Comparison of ENCODE assay signal across 1 cellular context in the genomic region with DNA sequence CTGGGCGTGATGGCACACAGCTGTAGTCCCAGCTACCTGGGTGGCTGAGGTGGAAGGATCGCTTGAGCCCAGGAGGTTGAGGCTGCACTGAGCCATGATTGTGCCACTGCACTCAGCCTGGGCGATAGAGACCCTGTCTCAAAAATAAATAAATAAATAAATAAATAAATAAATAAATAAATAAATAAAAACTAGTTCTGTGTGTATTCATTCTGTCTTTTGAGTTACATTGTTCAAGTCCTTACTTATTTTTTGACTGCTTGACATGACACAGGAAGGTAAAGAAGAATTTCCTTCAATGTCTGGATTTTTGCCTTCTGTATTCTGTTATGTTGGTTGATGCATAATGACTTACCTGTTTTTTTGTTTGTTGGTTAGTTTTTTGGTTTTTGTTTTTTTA.
TF ChIP-seq lines count a peak whose summit lies in the region.

No MANE protein-coding gene starts in this region.

TF ChIP-seq in HEK293, 187 proteins besides CTCF, POLR2A, EP300 and RAD21 (continued from another document and continues in another):
- no peak for TF ChIP-seq SALL2 (tag by site-specific recombination; IDR thresholded peaks at IDR 0.05; ENCODE audit: borderline replicate concordance)
- no peak; the same call in 1 of the 2 replicates for TF ChIP-seq ZNF10 (tag by site-specific recombination; IDR thresholded peaks at IDR 0.05)
- peak; percentile 49; the same call in 1 of the 2 replicates for TF ChIP-seq ZNF366 (tag by site-specific recombination; conservative IDR thresholded peaks at IDR 0.05)
- TF ChIP-seq, protein P1, sequence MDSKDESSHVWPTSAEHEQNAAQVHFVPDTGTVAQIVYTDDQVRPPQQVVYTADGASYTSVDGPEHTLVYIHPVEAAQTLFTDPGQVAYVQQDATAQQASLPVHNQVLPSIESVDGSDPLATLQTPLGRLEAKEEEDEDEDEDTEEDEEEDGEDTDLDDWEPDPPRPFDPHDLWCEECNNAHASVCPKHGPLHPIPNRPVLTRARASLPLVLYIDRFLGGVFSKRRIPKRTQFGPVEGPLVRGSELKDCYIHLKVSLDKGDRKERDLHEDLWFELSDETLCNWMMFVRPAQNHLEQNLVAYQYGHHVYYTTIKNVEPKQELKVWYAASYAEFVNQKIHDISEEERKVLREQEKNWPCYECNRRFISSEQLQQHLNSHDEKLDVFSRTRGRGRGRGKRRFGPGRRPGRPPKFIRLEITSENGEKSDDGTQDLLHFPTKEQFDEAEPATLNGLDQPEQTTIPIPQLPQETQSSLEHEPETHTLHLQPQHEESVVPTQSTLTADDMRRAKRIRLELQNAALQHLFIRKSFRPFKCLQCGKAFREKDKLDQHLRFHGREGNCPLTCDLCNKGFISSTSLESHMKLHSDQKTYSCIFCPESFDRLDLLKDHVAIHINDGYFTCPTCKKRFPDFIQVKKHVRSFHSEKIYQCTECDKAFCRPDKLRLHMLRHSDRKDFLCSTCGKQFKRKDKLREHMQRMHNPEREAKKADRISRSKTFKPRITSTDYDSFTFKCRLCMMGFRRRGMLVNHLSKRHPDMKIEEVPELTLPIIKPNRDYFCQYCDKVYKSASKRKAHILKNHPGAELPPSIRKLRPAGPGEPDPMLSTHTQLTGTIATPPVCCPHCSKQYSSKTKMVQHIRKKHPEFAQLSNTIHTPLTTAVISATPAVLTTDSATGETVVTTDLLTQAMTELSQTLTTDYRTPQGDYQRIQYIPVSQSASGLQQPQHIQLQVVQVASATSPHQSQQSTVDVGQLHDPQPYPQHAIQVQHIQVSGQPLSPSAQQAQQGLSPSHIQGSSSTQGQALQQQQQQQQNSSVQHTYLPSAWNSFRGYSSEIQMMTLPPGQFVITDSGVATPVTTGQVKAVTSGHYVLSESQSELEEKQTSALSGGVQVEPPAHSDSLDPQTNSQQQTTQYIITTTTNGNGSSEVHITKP (tag by site-specific recombination; IDR thresholded peaks at IDR 0.05) = no peak
- TF ChIP-seq, protein P2, sequence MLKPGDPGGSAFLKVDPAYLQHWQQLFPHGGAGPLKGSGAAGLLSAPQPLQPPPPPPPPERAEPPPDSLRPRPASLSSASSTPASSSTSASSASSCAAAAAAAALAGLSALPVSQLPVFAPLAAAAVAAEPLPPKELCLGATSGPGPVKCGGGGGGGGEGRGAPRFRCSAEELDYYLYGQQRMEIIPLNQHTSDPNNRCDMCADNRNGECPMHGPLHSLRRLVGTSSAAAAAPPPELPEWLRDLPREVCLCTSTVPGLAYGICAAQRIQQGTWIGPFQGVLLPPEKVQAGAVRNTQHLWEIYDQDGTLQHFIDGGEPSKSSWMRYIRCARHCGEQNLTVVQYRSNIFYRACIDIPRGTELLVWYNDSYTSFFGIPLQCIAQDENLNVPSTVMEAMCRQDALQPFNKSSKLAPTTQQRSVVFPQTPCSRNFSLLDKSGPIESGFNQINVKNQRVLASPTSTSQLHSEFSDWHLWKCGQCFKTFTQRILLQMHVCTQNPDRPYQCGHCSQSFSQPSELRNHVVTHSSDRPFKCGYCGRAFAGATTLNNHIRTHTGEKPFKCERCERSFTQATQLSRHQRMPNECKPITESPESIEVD (tag by site-specific recombination; IDR thresholded peaks at IDR 0.05) = no peak
- TF ChIP-seq, protein P3, sequence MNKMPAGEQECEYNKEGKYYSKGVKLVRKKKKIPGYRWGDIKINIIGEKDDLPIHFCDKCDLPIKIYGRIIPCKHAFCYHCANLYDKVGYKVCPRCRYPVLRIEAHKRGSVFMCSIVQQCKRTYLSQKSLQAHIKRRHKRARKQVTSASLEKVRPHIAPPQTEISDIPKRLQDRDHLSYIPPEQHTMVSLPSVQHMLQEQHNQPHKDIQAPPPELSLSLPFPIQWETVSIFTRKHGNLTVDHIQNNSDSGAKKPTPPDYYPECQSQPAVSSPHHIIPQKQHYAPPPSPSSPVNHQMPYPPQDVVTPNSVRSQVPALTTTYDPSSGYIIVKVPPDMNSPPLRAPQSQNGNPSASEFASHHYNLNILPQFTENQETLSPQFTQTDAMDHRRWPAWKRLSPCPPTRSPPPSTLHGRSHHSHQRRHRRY (tag by site-specific recombination; IDR thresholded peaks at IDR 0.05) = no peak
- TF ChIP-seq, protein P4, sequence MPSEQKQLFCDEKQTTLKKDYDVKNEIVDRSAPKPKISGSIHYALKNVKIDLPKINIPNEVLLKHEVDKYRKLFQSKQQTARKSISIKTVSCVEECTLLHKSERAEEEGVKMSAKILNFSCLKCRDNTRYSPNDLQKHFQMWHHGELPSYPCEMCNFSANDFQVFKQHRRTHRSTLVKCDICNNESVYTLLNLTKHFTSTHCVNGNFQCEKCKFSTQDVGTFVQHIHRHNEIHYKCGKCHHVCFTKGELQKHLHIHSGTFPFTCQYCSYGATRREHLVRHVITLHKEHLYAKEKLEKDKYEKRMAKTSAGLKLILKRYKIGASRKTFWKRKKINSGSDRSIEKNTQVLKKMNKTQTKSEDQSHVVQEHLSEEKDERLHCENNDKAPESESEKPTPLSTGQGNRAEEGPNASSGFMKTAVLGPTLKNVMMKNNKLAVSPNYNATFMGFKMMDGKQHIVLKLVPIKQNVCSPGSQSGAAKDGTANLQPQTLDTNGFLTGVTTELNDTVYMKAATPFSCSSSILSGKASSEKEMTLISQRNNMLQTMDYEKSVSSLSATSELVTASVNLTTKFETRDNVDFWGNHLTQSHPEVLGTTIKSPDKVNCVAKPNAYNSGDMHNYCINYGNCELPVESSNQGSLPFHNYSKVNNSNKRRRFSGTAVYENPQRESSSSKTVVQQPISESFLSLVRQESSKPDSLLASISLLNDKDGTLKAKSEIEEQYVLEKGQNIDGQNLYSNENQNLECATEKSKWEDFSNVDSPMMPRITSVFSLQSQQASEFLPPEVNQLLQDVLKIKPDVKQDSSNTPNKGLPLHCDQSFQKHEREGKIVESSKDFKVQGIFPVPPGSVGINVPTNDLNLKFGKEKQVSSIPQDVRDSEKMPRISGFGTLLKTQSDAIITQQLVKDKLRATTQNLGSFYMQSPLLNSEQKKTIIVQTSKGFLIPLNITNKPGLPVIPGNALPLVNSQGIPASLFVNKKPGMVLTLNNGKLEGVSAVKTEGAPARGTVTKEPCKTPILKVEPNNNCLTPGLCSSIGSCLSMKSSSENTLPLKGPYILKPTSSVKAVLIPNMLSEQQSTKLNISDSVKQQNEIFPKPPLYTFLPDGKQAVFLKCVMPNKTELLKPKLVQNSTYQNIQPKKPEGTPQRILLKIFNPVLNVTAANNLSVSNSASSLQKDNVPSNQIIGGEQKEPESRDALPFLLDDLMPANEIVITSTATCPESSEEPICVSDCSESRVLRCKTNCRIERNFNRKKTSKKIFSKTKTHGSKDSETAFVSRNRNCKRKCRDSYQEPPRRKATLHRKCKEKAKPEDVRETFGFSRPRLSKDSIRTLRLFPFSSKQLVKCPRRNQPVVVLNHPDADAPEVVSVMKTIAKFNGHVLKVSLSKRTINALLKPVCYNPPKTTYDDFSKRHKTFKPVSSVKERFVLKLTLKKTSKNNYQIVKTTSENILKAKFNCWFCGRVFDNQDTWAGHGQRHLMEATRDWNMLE (tag by site-specific recombination; conservative IDR thresholded peaks at IDR 0.05; ENCODE audit: low read depth) = peak; percentile 97
- TF ChIP-seq ZNF19 (tag by site-specific recombination; IDR thresholded peaks at IDR 0.05; ENCODE audit: low read depth) = peak; percentile 87; the same call in 1 of the 2 replicates
- TF ChIP-seq ZNF140 (tag by site-specific recombination; IDR thresholded peaks at IDR 0.05) = peak; percentile 95
- peak; percentile 72; the same call in 1 of the 2 replicates for TF ChIP-seq ZNF791 (tag by site-specific recombination; IDR thresholded peaks at IDR 0.05)
- TF ChIP-seq, protein P5, sequence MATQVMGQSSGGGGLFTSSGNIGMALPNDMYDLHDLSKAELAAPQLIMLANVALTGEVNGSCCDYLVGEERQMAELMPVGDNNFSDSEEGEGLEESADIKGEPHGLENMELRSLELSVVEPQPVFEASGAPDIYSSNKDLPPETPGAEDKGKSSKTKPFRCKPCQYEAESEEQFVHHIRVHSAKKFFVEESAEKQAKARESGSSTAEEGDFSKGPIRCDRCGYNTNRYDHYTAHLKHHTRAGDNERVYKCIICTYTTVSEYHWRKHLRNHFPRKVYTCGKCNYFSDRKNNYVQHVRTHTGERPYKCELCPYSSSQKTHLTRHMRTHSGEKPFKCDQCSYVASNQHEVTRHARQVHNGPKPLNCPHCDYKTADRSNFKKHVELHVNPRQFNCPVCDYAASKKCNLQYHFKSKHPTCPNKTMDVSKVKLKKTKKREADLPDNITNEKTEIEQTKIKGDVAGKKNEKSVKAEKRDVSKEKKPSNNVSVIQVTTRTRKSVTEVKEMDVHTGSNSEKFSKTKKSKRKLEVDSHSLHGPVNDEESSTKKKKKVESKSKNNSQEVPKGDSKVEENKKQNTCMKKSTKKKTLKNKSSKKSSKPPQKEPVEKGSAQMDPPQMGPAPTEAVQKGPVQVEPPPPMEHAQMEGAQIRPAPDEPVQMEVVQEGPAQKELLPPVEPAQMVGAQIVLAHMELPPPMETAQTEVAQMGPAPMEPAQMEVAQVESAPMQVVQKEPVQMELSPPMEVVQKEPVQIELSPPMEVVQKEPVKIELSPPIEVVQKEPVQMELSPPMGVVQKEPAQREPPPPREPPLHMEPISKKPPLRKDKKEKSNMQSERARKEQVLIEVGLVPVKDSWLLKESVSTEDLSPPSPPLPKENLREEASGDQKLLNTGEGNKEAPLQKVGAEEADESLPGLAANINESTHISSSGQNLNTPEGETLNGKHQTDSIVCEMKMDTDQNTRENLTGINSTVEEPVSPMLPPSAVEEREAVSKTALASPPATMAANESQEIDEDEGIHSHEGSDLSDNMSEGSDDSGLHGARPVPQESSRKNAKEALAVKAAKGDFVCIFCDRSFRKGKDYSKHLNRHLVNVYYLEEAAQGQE (tag by site-specific recombination; IDR thresholded peaks at IDR 0.05) = peak; percentile 81
- TF ChIP-seq ZNF157 (tag by site-specific recombination; IDR thresholded peaks at IDR 0.05) = 0 out of 2 replicates have a peak, but pooled peaks have one; percentile 15
- 0 out of 2 replicates have a peak, but pooled peaks have one; percentile 47 for TF ChIP-seq ZNF155 (tag by site-specific recombination; IDR thresholded peaks at IDR 0.05)
- TF ChIP-seq KLF1 (tag by site-specific recombination; IDR thresholded peaks at IDR 0.05) = no peak
- peak; percentile 99 for TF ChIP-seq ZNF394 (tag by site-specific recombination; IDR thresholded peaks at IDR 0.05; ENCODE audit: borderline replicate concordance)
- TF ChIP-seq, protein P6, sequence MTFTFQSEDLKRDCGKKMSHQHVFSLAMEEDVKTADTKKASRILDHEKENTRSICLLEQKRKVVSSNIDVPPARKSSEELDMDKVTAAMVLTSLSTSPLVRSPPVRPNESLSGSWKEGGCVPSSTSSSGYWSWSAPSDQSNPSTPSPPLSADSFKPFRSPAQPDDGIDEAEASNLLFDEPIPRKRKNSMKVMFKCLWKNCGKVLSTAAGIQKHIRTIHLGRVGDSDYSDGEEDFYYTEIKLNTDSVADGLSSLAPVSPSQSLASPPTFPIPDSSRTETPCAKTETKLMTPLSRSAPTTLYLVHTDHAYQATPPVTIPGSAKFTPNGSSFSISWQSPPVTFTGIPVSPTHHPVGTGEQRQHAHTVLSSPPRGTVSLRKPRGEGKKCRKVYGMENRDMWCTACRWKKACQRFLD (tag by site-specific recombination; IDR thresholded peaks at IDR 0.05) = peak; percentile 82; the same call in 1 of the 2 replicates
- peak; percentile 68; the same call in 1 of the 2 replicates for TF ChIP-seq MYNN (tag by site-specific recombination; IDR thresholded peaks at IDR 0.05; ENCODE audit: borderline replicate concordance)
- TF ChIP-seq ZNF530 (tag by site-specific recombination; IDR thresholded peaks at IDR 0.05; ENCODE audit: low read depth) = peak; percentile 64; the same call in 1 of the 2 replicates
- TF ChIP-seq, protein P7, sequence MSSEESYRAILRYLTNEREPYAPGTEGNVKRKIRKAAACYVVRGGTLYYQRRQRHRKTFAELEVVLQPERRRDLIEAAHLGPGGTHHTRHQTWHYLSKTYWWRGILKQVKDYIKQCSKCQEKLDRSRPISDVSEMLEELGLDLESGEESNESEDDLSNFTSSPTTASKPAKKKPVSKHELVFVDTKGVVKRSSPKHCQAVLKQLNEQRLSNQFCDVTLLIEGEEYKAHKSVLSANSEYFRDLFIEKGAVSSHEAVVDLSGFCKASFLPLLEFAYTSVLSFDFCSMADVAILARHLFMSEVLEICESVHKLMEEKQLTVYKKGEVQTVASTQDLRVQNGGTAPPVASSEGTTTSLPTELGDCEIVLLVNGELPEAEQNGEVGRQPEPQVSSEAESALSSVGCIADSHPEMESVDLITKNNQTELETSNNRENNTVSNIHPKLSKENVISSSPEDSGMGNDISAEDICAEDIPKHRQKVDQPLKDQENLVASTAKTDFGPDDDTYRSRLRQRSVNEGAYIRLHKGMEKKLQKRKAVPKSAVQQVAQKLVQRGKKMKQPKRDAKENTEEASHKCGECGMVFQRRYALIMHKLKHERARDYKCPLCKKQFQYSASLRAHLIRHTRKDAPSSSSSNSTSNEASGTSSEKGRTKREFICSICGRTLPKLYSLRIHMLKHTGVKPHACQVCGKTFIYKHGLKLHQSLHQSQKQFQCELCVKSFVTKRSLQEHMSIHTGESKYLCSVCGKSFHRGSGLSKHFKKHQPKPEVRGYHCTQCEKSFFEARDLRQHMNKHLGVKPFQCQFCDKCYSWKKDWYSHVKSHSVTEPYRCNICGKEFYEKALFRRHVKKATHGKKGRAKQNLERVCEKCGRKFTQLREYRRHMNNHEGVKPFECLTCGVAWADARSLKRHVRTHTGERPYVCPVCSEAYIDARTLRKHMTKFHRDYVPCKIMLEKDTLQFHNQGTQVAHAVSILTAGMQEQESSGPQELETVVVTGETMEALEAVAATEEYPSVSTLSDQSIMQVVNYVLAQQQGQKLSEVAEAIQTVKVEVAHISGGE (tag by site-specific recombination; conservative IDR thresholded peaks at IDR 0.05; ENCODE audit: low read depth) = peak; percentile 87
- TF ChIP-seq ZNF292 (tag by site-specific recombination; IDR thresholded peaks at IDR 0.05; ENCODE audit: borderline replicate concordance, low read depth) = peak; percentile 76; the same call in 1 of the 2 replicates
- no peak for TF ChIP-seq GLIS2 (tag by site-specific recombination; IDR thresholded peaks at IDR 0.05)
- TF ChIP-seq, protein P8, sequence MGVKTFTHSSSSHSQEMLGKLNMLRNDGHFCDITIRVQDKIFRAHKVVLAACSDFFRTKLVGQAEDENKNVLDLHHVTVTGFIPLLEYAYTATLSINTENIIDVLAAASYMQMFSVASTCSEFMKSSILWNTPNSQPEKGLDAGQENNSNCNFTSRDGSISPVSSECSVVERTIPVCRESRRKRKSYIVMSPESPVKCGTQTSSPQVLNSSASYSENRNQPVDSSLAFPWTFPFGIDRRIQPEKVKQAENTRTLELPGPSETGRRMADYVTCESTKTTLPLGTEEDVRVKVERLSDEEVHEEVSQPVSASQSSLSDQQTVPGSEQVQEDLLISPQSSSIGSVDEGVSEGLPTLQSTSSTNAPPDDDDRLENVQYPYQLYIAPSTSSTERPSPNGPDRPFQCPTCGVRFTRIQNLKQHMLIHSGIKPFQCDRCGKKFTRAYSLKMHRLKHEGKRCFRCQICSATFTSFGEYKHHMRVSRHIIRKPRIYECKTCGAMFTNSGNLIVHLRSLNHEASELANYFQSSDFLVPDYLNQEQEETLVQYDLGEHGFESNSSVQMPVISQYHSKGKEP (tag by site-specific recombination; IDR thresholded peaks at IDR 0.05) = no peak
- TF ChIP-seq ZNF391 (tag by site-specific recombination; IDR thresholded peaks at IDR 0.05; ENCODE audit: borderline replicate concordance, low read depth) = no peak
